Comparison of ENCODE assay signal across 1 cellular context in the genomic region with DNA sequence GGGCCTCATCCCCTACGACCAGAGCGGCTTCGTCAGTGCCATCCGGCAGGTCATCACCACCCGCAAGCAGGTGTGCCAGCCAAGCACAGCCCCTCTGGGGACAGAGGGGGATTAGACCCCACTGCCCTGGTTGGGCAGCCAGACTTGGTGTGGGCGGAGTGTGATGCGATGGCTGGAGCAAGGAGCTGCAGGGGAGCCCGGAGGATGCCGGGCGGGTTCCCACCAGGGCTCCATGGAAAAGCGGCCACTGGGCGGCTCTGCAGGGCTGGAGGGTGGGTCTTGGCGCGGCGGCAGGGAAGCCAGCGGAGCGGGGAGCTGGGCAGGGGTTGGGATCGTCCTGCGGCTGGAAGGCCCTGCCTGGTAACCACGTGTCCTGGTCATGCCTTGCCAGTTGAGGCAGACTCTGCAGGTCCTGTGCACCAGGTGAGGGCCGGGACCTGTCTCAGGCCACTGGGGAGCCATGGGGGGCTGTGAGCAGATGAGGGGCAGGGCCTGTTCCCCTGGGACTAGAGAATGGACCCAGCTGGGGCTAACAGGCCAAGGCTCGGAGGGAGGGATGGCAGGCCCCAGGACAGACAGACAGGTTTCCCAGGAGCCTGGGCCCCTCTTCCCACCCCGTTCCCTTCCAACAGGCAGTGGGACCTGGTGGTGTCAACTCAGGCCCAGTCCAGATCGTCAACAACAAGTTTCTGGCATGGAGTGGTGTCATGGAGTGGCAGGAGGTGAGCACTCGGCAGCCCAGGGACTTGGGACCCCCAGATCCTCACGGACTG.
TF ChIP-seq lines count a peak whose summit lies in the region.

No MANE protein-coding gene starts in this region.

TF ChIP-seq in H1, 55 proteins besides CTCF, POLR2A, EP300 and RAD21:
- TF ChIP-seq POLR2AphosphoS5 (IDR thresholded peaks at IDR 0.05; ENCODE audit: low read depth, low read length) (peak; percentile 87; the same call in 1 of the 2 replicates), HDAC6 (IDR thresholded peaks at IDR 0.05; ENCODE audit: low read depth, low read length) (no peak)
TF ChIP-seq in H1: peak in this region for 1.
